ENCODE assay signal across 9 cellular contexts in the genomic region with DNA sequence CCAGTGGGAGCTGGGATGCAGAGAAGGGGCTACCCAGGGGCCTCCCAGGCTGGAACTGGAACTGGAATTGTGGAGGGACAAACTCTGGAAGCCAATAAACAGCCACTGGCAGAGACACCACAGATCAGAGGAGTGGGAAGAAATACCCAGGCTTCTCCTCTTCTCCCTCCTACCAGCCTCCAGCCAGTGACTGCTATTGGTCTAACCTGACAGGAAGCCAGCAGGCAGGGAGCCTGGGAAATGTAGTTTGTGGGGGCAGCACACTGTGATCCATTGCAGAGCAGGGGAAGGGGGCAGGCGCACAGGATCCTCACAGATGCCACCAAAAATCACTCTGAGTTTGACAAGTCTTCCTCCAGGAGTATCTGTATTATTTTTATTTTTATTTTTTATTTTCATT. TPM values are rescaled to one million over a fixed set of nuclear protein-coding genes. Genes with fewer than 3 reads are reported as not detected.
DNase-seq lines count a peak whose midpoint lies in the region; ATAC-seq and TF ChIP-seq lines count a peak whose summit lies in the region.
"Had no signal": no experiment of that assay in that cellular context is flagged by ENCODE, and none has a peak within 500 bp of the region (broad histone marks: within the 10 kb centered on the region; RNA-seq: fewer than 3 reads in every experiment).

No MANE protein-coding gene starts in this region.

- no peaks in the 10 kb centered on the region for H3K9me3 Mint-ChIP-seq in activated CD4-positive, alpha-beta T cell treated with anti-CD3 and anti-CD28 coated beads for 36 hours (ENCODE audit: low read depth)
- H3K9me3 Mint-ChIP-seq in WTC11, result no peaks in the 10 kb centered on the region

- no peak overlapping the region for H3K4me3 Mint-ChIP-seq in activated CD4-positive, alpha-beta T cell treated with anti-CD3 and anti-CD28 coated beads for 36 hours
- H3K4me3 Mint-ChIP-seq in WTC11, result no peak overlapping the region

- H3K79me1 ChIP-seq in neuronal stem cell (ENCODE audit: low read depth, low read length), result no peaks in the 10 kb centered on the region

- no peak overlapping the region for H3K9ac ChIP-seq in neuronal stem cell (ENCODE audit: low read depth, low read length, poor library complexity)
- H3K9ac ChIP-seq: BLaER1 had no signal

- CTCF ChIA-PET in activated CD4-positive, alpha-beta T cell treated with anti-CD3 and anti-CD28 coated beads for 36 hours (lab: Charles Lee), result interaction anchor here (0.6 to 1.1 kb wide), 2 partner anchors 10 to 143 kb away, joined by 3 read pairs; no protein-coding TSS in a partner anchor
- CTCF ChIA-PET in WTC11 (lab: Charles Lee), result interaction anchor here (0.8 to 1.5 kb wide), 3 partner anchors 35 to 44 kb away, joined by 3 to 4 read pairs (median 3); no protein-coding TSS in a partner anchor

- no peak overlapping the region for H3K27ac Mint-ChIP-seq in activated CD4-positive, alpha-beta T cell treated with anti-CD3 and anti-CD28 coated beads for 36 hours
- no peak overlapping the region for H3K27ac Mint-ChIP-seq in WTC11

- no peaks in the 10 kb centered on the region for H3K36me3 ChIP-seq in neuronal stem cell (replicated peaks in 1 of 2; ENCODE audit: control insufficient read depth in 2 of 2, insufficient read depth in 2 of 2, low read length in 2 of 2)
- H3K36me3 ChIP-seq: BLaER1 had no signal

- ATAC-seq in activated CD4-positive, alpha-beta T cell treated with anti-CD3 and anti-CD28 coated beads for 36 hours, result peak; percentile 76
- ATAC-seq in WTC11, result peak; percentile 88

- no peak overlapping the region for H3K27ac ChIP-seq in neuronal stem cell (replicated peaks; ENCODE audit: low read length)
- H3K27ac ChIP-seq: BLaER1 had no signal

- H3K4me2 ChIP-seq in neuronal stem cell (ENCODE audit: insufficient read depth, low read length, poor library complexity, severe bottlenecking), result no peak overlapping the region
- H3K4me2 ChIP-seq: BLaER1 had no signal

- H2BK15ac ChIP-seq in neuronal stem cell (ENCODE audit: low read length), result no peak overlapping the region

- H3K23ac ChIP-seq in neuronal stem cell (ENCODE audit: low read depth, low read length, poor library complexity), result no peak overlapping the region

- H3K36me3 Mint-ChIP-seq in activated CD4-positive, alpha-beta T cell treated with anti-CD3 and anti-CD28 coated beads for 36 hours (ENCODE audit: low read depth), result no peaks in the 10 kb centered on the region
- H3K36me3 Mint-ChIP-seq in WTC11, result no peaks in the 10 kb centered on the region

- H2BK120ac ChIP-seq in neuronal stem cell (ENCODE audit: low read depth, low read length), result no peak overlapping the region

- no peak overlapping the region for H3K18ac ChIP-seq in neuronal stem cell (ENCODE audit: low read length)

- WGBS in neuronal stem cell (ENCODE audit: extremely low coverage in 2 of 2, insufficient read length in 2 of 2, insufficient replicate concordance in 1 of 2), 2 donors, result no CpG with 5 or more reads among the region's 1 CpG

- intact Hi-C loops in activated CD4-positive, alpha-beta T cell treated with anti-CD3 and anti-CD28 coated beads for 36 hours (cut with DNase I, micrococcal nuclease), result loop anchor here in 1 of 2 experiments (5.0 kb wide), 1 partner anchor 306 kb away; no protein-coding TSS in a partner anchor

- no peaks in the 10 kb centered on the region for H3K9me3 ChIP-seq in neuronal stem cell (replicated peaks in 1 of 2; ENCODE audit: control insufficient read depth in 2 of 2, insufficient read depth in 1 of 2, low read depth in 1 of 2, low read length in 2 of 2)
- H3K9me3 ChIP-seq: BLaER1 had no signal

- no peak overlapping the region for H2BK12ac ChIP-seq in neuronal stem cell (ENCODE audit: low read length)

- no peak for TF ChIP-seq CTCF in WTC11 (IDR thresholded peaks at IDR 0.05)

- no peak overlapping the region for H3K14ac ChIP-seq in neuronal stem cell (ENCODE audit: low read length)

- H3K4ac ChIP-seq in neuronal stem cell (ENCODE audit: low read length), result no peak overlapping the region

- H3K27me3 Mint-ChIP-seq in activated CD4-positive, alpha-beta T cell treated with anti-CD3 and anti-CD28 coated beads for 36 hours, result peaks cover 32% of the 10 kb centered on the region
- peaks cover 1% of the 10 kb centered on the region for H3K27me3 Mint-ChIP-seq in WTC11 (ENCODE audit: low read depth)

- peak overlapping the region; percentile 57 for H2AFZ ChIP-seq in neuronal stem cell (ENCODE audit: low read length)

- H2AK5ac ChIP-seq in neuronal stem cell (ENCODE audit: low read depth, low read length), result no peak overlapping the region

- POLR2A ChIA-PET in activated CD4-positive, alpha-beta T cell treated with anti-CD3 and anti-CD28 coated beads for 36 hours (lab: Charles Lee), result no interaction called here
- POLR2A ChIA-PET in WTC11 (lab: Charles Lee), result no interaction called here

- peaks cover 11 to 12% of the 10 kb centered on the region in 2 donors for H3K4me1 ChIP-seq in neuronal stem cell (ENCODE audit: control insufficient read depth in 2 of 2, insufficient read depth in 1 of 2, low read depth in 1 of 2, low read length in 2 of 2)

- peaks cover 0 to 17% (median 2%) of the 10 kb centered on the region in 3 experiments for H3K27me3 ChIP-seq in neuronal stem cell (ENCODE audit: control insufficient read depth in 3 of 3, insufficient read depth in 3 of 3, low read depth in 1 of 3, low read length in 3 of 3)

- no peak overlapping the region for H4K8ac ChIP-seq in neuronal stem cell (ENCODE audit: low read depth, low read length)

- no peaks in the 10 kb centered on the region for H3K4me1 Mint-ChIP-seq in activated CD4-positive, alpha-beta T cell treated with anti-CD3 and anti-CD28 coated beads for 36 hours
- H3K4me1 Mint-ChIP-seq in WTC11, result peaks cover 39% of the 10 kb centered on the region

- no peak overlapping the region for H3K4me3 ChIP-seq in neuronal stem cell (ENCODE audit: low read length in 2 of 2)
- H3K4me3 ChIP-seq: BLaER1 had no signal

- no peak overlapping the region for H2BK5ac ChIP-seq in neuronal stem cell (ENCODE audit: low read length)

- DNase-seq in activated CD4-positive, alpha-beta T cell treated with anti-CD3 and anti-CD28 coated beads for 36 hours, result peak; percentile 41
- DNase-seq in activated CD4-positive, alpha-beta T cell treated with anti-CD3 and anti-CD28 coated beads for 1 hour, result no peak
- peak; percentile 17 for DNase-seq in NCI-H1105 (lab: John Stamatoyannopoulos, UW)
- peak; percentile 73 for DNase-seq in WTC11 (ENCODE audit: low spot score)
- DNase-seq in neuronal stem cell (ENCODE audit: low spot score), result peak; percentile 36
- no peak for DNase-seq in ureter (ENCODE audit: low spot score)
- DNase-seq in HK-2 (ENCODE audit: unreplicated experiment), result no peak
- no peak for DNase-seq in central memory CD4-positive, alpha-beta T cell

- H4K91ac ChIP-seq in neuronal stem cell (ENCODE audit: low read depth, low read length, poor library complexity), result no peak overlapping the region

TF ChIP-seq in WTC11, 78 proteins besides CTCF, POLR2A, EP300 and RAD21:
- TF ChIP-seq PREB (CRISPR knock-in tag; IDR thresholded peaks at IDR 0.05; ENCODE audit: borderline replicate concordance), result no peak
- TF ChIP-seq NFYB (CRISPR knock-in tag; conservative IDR thresholded peaks at IDR 0.05; ENCODE audit: low read depth), result peak; percentile 87
- no peak for TF ChIP-seq ZBTB21 (CRISPR knock-in tag; IDR thresholded peaks at IDR 0.05; ENCODE audit: borderline replicate concordance)
- TF ChIP-seq GABPB1 (CRISPR knock-in tag; IDR thresholded peaks at IDR 0.05), result peak; percentile 57; the same call in 1 of the 2 replicates
- no peak for TF ChIP-seq NFATC4 (CRISPR knock-in tag; IDR thresholded peaks at IDR 0.05)
- no peak for TF ChIP-seq SMAD4 (CRISPR knock-in tag; IDR thresholded peaks at IDR 0.05)
TF ChIP-seq in WTC11: peak in this region for 2.

RNA-seq across cellular contexts. Expression of gene MLN, which starts 12.1 kb away (rescaled TPM):
- total RNA-seq in activated CD4-positive, alpha-beta T cell treated with anti-CD3 and anti-CD28 coated beads for 36 hours, result not detected
- total RNA-seq in WTC11 (2021), result not detected in 3 replicates
- not detected for polyA plus RNA-seq in neuronal stem cell (2013, experiment 1 of 2)
- not detected for polyA plus RNA-seq in neuronal stem cell (2013, experiment 2 of 2)
- total RNA-seq in ureter, result not detected

RNA-seq across cellular contexts. Expression of gene LEMD2, which starts 26.9 kb away (rescaled TPM):
- total RNA-seq in activated CD4-positive, alpha-beta T cell treated with anti-CD3 and anti-CD28 coated beads for 36 hours, result 10 to 100 TPM; 55.2 to 61.5 TPM
- total RNA-seq in WTC11 (2021) (46.6 to 62.9 TPM (median 48.2 TPM) in 3 replicates), ureter (71.0 TPM)
- 30.6 TPM for polyA plus RNA-seq in neuronal stem cell (2013, experiment 1 of 2)
- polyA plus RNA-seq in neuronal stem cell (2013, experiment 2 of 2), result 30.2 TPM

Comparison
In these comparisons a context has a peak if more than half of its experiments do, and no peak if none do; other contexts are left out.
1. DNase-seq: peak in activated CD4-positive, alpha-beta T cell treated with anti-CD3 and anti-CD28 coated beads for 36 hours (single experiment), NCI-H1105 (single experiment), WTC11 (single experiment) and neuronal stem cell (single experiment); none in activated CD4-positive, alpha-beta T cell treated with anti-CD3 and anti-CD28 coated beads for 1 hour (single experiment), ureter (single experiment), HK-2 (single experiment) and central memory CD4-positive, alpha-beta T cell (single experiment).